ENCODE assay signal across 16 cellular contexts in the genomic region with DNA sequence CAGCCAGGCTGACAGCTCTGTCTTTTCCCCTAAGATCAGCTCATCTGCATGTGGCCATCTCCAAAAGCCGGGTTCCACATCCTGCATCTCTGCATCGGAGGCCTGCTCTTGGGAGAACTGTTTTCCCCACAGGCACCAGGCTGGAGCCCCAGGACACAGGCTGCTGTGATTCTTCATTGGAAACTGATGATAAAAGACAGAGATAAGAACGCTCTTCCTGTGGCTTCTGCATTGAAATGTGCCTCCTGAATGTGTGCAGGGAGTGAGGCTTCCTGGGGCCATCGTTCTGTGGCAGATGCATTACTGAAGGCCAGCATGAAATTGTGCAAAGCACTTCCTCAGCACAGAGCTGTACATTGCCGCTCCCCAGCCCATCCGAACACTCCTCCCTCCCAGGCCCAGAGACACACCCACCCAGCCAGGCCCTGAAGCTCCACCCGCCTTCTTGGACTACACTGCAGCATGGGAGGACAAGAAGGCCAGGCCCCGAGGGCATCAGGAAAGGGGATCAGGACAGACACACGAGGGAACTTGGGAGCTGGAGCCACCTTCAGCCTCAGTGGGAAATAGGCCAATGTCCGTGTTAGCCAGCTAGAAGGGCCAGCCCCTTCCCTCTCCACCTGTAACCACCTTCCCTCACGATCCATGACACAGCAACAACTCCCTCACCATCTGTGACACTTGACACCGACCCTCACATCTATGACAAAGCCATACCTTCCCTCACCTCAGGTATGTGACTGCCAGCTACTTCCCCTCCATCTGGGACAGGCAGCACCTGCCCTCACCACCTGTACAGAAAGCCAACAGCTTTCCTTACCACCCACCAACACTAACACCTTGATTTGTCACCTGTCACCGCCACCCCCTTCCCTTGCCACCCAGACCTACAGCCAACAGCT.
DNase-seq lines count a peak whose midpoint lies in the region; ATAC-seq and TF ChIP-seq lines count a peak whose summit lies in the region.
"Had no signal": no experiment of that assay in that cellular context is flagged by ENCODE, and none has a peak within 500 bp of the region (broad histone marks: within the 10 kb centered on the region; RNA-seq: fewer than 3 reads in every experiment).

No MANE protein-coding gene starts in this region.

- H3K27me3 ChIP-seq in SK-N-SH (ENCODE audit: insufficient read depth), result no peaks in the 10 kb centered on the region
- H3K27me3 ChIP-seq in CD8-positive, alpha-beta memory T cell (ENCODE audit: insufficient read depth, low read length, poor library complexity, severe bottlenecking), result no peaks in the 10 kb centered on the region

- 9% methylated on average over 12 of the region's 13 CpGs for WGBS in SK-N-SH (ENCODE audit: low lambda C conversion rate)

- peak in 1 of 2 experiments; percentile 68; a peak in 1 of 4 replicates for TF ChIP-seq EP300 in SK-N-SH (IDR thresholded peaks at IDR 0.05; ENCODE audit: borderline replicate concordance in 1 of 2, low read depth in 1 of 2, low read length in 1 of 2)

- peaks cover 0 to 12% (median 7%) of the 10 kb centered on the region in 5 donors for H3K9me3 Mint-ChIP-seq in CD8-positive, alpha-beta memory T cell
- H3K9me3 Mint-ChIP-seq in Calu3 (ENCODE audit: low read depth, unreplicated experiment), result no peaks in the 10 kb centered on the region

- DNase-seq in ELF-1 (ENCODE audit: low read depth, low spot score) (peak; percentile 56), LoVo (ENCODE audit: low spot score) (peak; percentile 2), SK-N-SH (peak; percentile 85), left lobe of liver (ENCODE audit: low spot score) (peak; percentile 16), Calu3 (no peak)
- no peak for DNase-seq in CD8-positive, alpha-beta memory T cell
- no peak for DNase-seq in activated T-cell treated with anti-CD3 and anti-CD28 coated beads, Interleukin-2, amount 50 U/mL, for 1 hour
- DNase-seq: activated CD4-positive, alpha-beta T cell treated with anti-CD3 and anti-CD28 coated beads, Interleukin-2, amount 50 U/mL, for 1 hour; activated gamma-delta T cell treated with Interleukin-2 at 50 U/mL for 16 hours; C1 segment of cervical spinal cord; left lung; NCI-H1436; T-helper 17 cell had no signal

- CTCF ChIA-PET in SK-N-SH (lab: Yijun Ruan, JAX) (interaction anchor here (0.6 to 2.2 kb wide), 8 partner anchors 9 to 120 kb away, joined by 3 to 10 read pairs (median 4); no protein-coding TSS in a partner anchor), Calu3 (lab: Charles Lee) (interaction anchor here (1.3 kb wide), 1 partner anchor 13 kb away, joined by 5 read pairs; no protein-coding TSS in a partner anchor)
- CTCF ChIA-PET in CD8-positive, alpha-beta memory T cell (lab: Charles Lee), result no interaction called here

- TF ChIP-seq CTCF in SK-N-SH (IDR thresholded peaks at IDR 0.05), result no peak
- TF ChIP-seq CTCF in Calu3 (IDR thresholded peaks at IDR 0.05; ENCODE audit: unreplicated experiment), result no peak

- H3K36me3 ChIP-seq in SK-N-SH (replicated peaks in 1 of 2; ENCODE audit: control insufficient read depth in 1 of 2, insufficient read depth in 2 of 2, low read length in 1 of 2), result no peaks in the 10 kb centered on the region
- H3K36me3 ChIP-seq in CD8-positive, alpha-beta memory T cell (ENCODE audit: insufficient read depth, low read length), result no peaks in the 10 kb centered on the region
- H3K36me3 ChIP-seq: left lung had no signal

- peak overlapping the region in 1 of 2 experiments; percentile 86; a peak in 2 of 4 replicates for H3K27ac ChIP-seq in SK-N-SH (ENCODE audit: low read depth in 2 of 2, low read length in 1 of 2)
- H3K27ac ChIP-seq in CD8-positive, alpha-beta memory T cell (ENCODE audit: low read depth, low read length), result no peak overlapping the region
- H3K27ac ChIP-seq: left lung, PC-9 had no signal

- ATAC-seq in left lobe of liver (no peak), HG02610 (IDR thresholded peaks at IDR 0.05; ENCODE audit: unreplicated experiment) (no peak)
- ATAC-seq: T-helper 17 cell had no signal

- TF ChIP-seq RAD21 in SK-N-SH (IDR thresholded peaks at IDR 0.05; ENCODE audit: low read length), result 0 out of 2 replicates have a peak, but pooled peaks have one; percentile 7

- H3K4me1 ChIP-seq in SK-N-SH (ENCODE audit: control insufficient read depth in 1 of 2, insufficient read depth in 2 of 2, low read depth in 1 of 2, low read length in 1 of 2), result peaks cover 0 to 50% of the 10 kb centered on the region in 2 experiments; a peak in 2 of 4 replicates
- H3K4me1 ChIP-seq in CD8-positive, alpha-beta memory T cell (ENCODE audit: insufficient read depth, low read length), result no peaks in the 10 kb centered on the region
- H3K4me1 ChIP-seq: left lung had no signal

- no peaks in the 10 kb centered on the region for H3K4me1 Mint-ChIP-seq in CD8-positive, alpha-beta memory T cell
- peaks cover 9% of the 10 kb centered on the region for H3K4me1 Mint-ChIP-seq in Calu3 (ENCODE audit: low read depth, unreplicated experiment)

- H3K9ac ChIP-seq in SK-N-SH, result no peak overlapping the region

- no peaks in the 10 kb centered on the region for H3F3A ChIP-seq in SK-N-SH (replicated peaks; ENCODE audit: insufficient read depth)

- H3K4me3 ChIP-seq in SK-N-SH (ENCODE audit: low read depth in 2 of 2, low read length in 1 of 2), result no peak overlapping the region
- H3K4me3 ChIP-seq in CD8-positive, alpha-beta memory T cell (ENCODE audit: low read length), result no peak overlapping the region
- H3K4me3 ChIP-seq: left lung, PC-9 had no signal

- no peak overlapping the region for H3K4me3 Mint-ChIP-seq in CD8-positive, alpha-beta memory T cell
- H3K4me3 Mint-ChIP-seq in Calu3 (ENCODE audit: low read depth, unreplicated experiment), result no peak overlapping the region
- H3K4me3 Mint-ChIP-seq: nephron, T-helper 17 cell had no signal

- BruUV-seq in Calu3 (replicated peaks; lab: Mats Ljungman, UMichigan), result no TSS peak

- POLR2A ChIA-PET in SK-N-SH (lab: Yijun Ruan, JAX), result interaction anchor here (0.8 to 1.0 kb wide), 3 partner anchors 13 to 466 kb away, joined by 3 read pairs; no protein-coding TSS in a partner anchor
- POLR2A ChIA-PET in CD8-positive, alpha-beta memory T cell (lab: Charles Lee), result no interaction called here

- H3K9me2 ChIP-seq in SK-N-SH, result no peaks in the 10 kb centered on the region

- no peaks in the 10 kb centered on the region for H4K20me1 ChIP-seq in SK-N-SH (ENCODE audit: insufficient read depth)

- H3K4me2 ChIP-seq in SK-N-SH, result no peak overlapping the region
- H3K4me2 ChIP-seq: PC-9 had no signal

- intact Hi-C loops in Calu3 (cut with micrococcal nuclease; ENCODE audit: unreplicated experiment), result no loop called here

- peaks cover 6 to 8% of the 10 kb centered on the region in 2 donors for H3K27me3 Mint-ChIP-seq in CD8-positive, alpha-beta memory T cell
- peaks cover 57% of the 10 kb centered on the region for H3K27me3 Mint-ChIP-seq in Calu3 (ENCODE audit: unreplicated experiment)

- H2AFZ ChIP-seq in SK-N-SH (ENCODE audit: low read depth), result no peak overlapping the region
- H2AFZ ChIP-seq: PC-9 had no signal

- no peak overlapping the region for H3K27ac Mint-ChIP-seq in CD8-positive, alpha-beta memory T cell
- H3K27ac Mint-ChIP-seq in Calu3 (ENCODE audit: unreplicated experiment), result no peak overlapping the region
- H3K27ac Mint-ChIP-seq: T-helper 17 cell had no signal

- H3K36me3 Mint-ChIP-seq in CD8-positive, alpha-beta memory T cell, result no peaks in the 10 kb centered on the region
- no peaks in the 10 kb centered on the region for H3K36me3 Mint-ChIP-seq in Calu3 (ENCODE audit: insufficient read depth, unreplicated experiment)

- H3K79me2 ChIP-seq in SK-N-SH (ENCODE audit: insufficient read depth), result no peaks in the 10 kb centered on the region

- no peaks in the 10 kb centered on the region for H3K9me3 ChIP-seq in SK-N-SH
- no peaks in the 10 kb centered on the region for H3K9me3 ChIP-seq in CD8-positive, alpha-beta memory T cell (ENCODE audit: low read length)

TF ChIP-seq in SK-N-SH, 30 proteins besides CTCF, POLR2A, EP300 and RAD21 (continues in another document):
- TF ChIP-seq, protein P1, sequence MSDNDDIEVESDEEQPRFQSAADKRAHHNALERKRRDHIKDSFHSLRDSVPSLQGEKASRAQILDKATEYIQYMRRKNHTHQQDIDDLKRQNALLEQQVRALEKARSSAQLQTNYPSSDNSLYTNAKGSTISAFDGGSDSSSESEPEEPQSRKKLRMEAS (IDR thresholded peaks at IDR 0.05; ENCODE audit: low read depth), result no peak
- TF ChIP-seq CHD2 (IDR thresholded peaks at IDR 0.05; ENCODE audit: low read length, partially characterized antibody) (peak; percentile 68), MXI1 (IDR thresholded peaks at IDR 0.05; ENCODE audit: low read depth, low read length) (peak; percentile 78), EZH2phosphoT487 (IDR thresholded peaks at IDR 0.05; ENCODE audit: borderline replicate concordance, low read depth) (no peak), RCOR1 (IDR thresholded peaks at IDR 0.05; ENCODE audit: low read length) (peak; percentile 60; the same call in 1 of the 2 replicates), SMC3 (IDR thresholded peaks at IDR 0.05; ENCODE audit: low read depth, low read length) (no peak), MEF2A (IDR thresholded peaks at IDR 0.05; ENCODE audit: borderline replicate concordance, low read depth) (no peak), POLR2AphosphoS5 (IDR thresholded peaks at IDR 0.05; ENCODE audit: low read depth, low read length) (no peak), FOXJ3 (CRISPR knock-in tag; IDR thresholded peaks at IDR 0.05) (peak; percentile 84), GATA2 (CRISPR knock-in tag; IDR thresholded peaks at IDR 0.05) (peak; percentile 91)
- TF ChIP-seq, protein P2, sequence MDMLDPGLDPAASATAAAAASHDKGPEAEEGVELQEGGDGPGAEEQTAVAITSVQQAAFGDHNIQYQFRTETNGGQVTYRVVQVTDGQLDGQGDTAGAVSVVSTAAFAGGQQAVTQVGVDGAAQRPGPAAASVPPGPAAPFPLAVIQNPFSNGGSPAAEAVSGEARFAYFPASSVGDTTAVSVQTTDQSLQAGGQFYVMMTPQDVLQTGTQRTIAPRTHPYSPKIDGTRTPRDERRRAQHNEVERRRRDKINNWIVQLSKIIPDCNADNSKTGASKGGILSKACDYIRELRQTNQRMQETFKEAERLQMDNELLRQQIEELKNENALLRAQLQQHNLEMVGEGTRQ (IDR thresholded peaks at IDR 0.05; ENCODE audit: borderline replicate concordance, low read depth, low read length), result no peak

Comparison
In these comparisons a context has a peak if more than half of its experiments do, and no peak if none do; other contexts are left out.
1. DNase-seq: peak in ELF-1 (single experiment), LoVo (single experiment), SK-N-SH (single experiment) and left lobe of liver (single experiment); none in CD8-positive, alpha-beta memory T cell (0 of 5), activated T-cell treated with anti-CD3 and anti-CD28 coated beads, Interleukin-2, amount 50 U/mL, for 1 hour (single experiment) and Calu3 (single experiment).